9 cellular contexts compared by ENCODE assay signal in the genomic region with DNA sequence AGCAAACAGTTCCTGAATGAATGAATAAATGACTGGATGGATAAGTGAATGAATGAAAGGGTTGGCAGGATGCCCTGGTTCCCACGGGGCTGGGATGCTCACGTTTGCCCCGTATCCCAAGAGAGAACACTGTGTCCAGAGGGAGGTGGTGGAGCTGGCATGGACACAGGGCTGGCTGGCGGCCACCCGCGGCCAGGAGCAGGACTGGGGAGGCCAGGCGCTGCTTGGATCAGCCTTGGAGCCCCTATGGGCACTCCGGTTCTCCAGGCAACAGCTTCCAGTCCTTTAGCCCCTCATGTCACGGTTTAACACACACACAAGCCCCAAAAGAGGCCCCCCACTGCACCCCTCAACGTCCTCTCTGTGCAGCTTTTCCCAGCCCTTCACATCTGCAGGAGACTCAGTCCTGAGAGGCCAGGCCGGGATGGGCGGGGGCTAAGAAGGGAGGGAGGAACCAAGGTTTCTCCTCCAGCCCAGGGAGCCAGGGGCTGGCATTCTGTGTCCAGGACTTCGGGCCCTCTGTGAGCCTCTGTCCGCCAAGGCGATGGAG.
DNase-seq lines count a peak whose midpoint lies in the region; ATAC-seq and TF ChIP-seq lines count a peak whose summit lies in the region.
"Had no signal": no experiment of that assay in that cellular context is flagged by ENCODE, and none has a peak within 500 bp of the region (broad histone marks: within the 10 kb centered on the region; RNA-seq: fewer than 3 reads in every experiment).

No MANE protein-coding gene starts in this region.

- WGBS in HUES64, result 70% methylated on average over 15 of the region's 15 CpGs
- 63% methylated on average over 15 of the region's 15 CpGs for WGBS in esophagus, 2 donors
- WGBS in lung, 2 donors, result 54 to 66% methylated on average over 15 of the region's 15 CpGs

- H3K27me3 ChIP-seq in HUES64 (ENCODE audit: insufficient read depth, low read length), result peaks cover 15% of the 10 kb centered on the region
- no peaks in the 10 kb centered on the region for H3K27me3 ChIP-seq in esophagus (ENCODE audit: control insufficient read depth in 1 of 2, insufficient read depth in 2 of 2, low read length in 2 of 2)
- no peaks in the 10 kb centered on the region for H3K27me3 ChIP-seq in lung (ENCODE audit: control insufficient read depth, insufficient read depth)

- no peak for TF ChIP-seq CTCF in lung (IDR thresholded peaks at IDR 0.05; ENCODE audit: control extremely low read depth, extremely low read depth)

- H3K9ac ChIP-seq in HUES64 (ENCODE audit: low read depth, low read length), result no peak overlapping the region

- no peak for ATAC-seq in lung (ENCODE audit: insufficient read depth, low FRiP score)
- no peak for ATAC-seq in HG03378 (IDR thresholded peaks at IDR 0.05; ENCODE audit: unreplicated experiment)
- ATAC-seq in GM21360 (IDR thresholded peaks at IDR 0.05; ENCODE audit: unreplicated experiment), result no peak
- ATAC-seq in HG03432 (IDR thresholded peaks at IDR 0.05; ENCODE audit: unreplicated experiment), result no peak
- ATAC-seq in HG03025 (IDR thresholded peaks at IDR 0.05; ENCODE audit: low FRiP score, unreplicated experiment), result no peak
- ATAC-seq: activated CD4-positive, alpha-beta T cell treated with anti-CD3 and anti-CD28 coated beads for 36 hours had no signal

- H3K36me3 ChIP-seq in HUES64 (ENCODE audit: insufficient read depth, low read length) (no peaks in the 10 kb centered on the region), esophagus (ENCODE audit: control insufficient read depth in 2 of 2, insufficient read depth in 2 of 2, low read length in 1 of 2) (no peaks in the 10 kb centered on the region), lung (ENCODE audit: control insufficient read depth in 2 of 2, insufficient read depth in 2 of 2, low read length in 2 of 2) (no peaks in the 10 kb centered on the region)

- H3K27ac ChIP-seq in HUES64 (ENCODE audit: low read depth, low read length), result no peak overlapping the region
- H3K27ac ChIP-seq in esophagus (ENCODE audit: low read depth in 2 of 2, low read length in 1 of 2), result peak overlapping the region; percentile 80 to 81
- peak overlapping the region; percentile 68 to 95 for H3K27ac ChIP-seq in lung (ENCODE audit: low read depth in 1 of 2, low read length in 1 of 2)
- H3K27ac ChIP-seq in temporal lobe (ENCODE audit: low read depth, low read length), result peak overlapping the region; percentile 66

- 0 out of 2 replicates have a peak overlapping the region, but pooled peaks have one; percentile 58 for H3K4me3 ChIP-seq in HUES64 (ENCODE audit: low read length)
- no peak overlapping the region for H3K4me3 ChIP-seq in esophagus (ENCODE audit: low read depth in 1 of 2, low read length in 2 of 2)
- no peak overlapping the region for H3K4me3 ChIP-seq in lung

- DNase-seq in lung (ENCODE audit: low spot score), result peak; percentile 61
- DNase-seq: activated CD4-positive, alpha-beta T cell treated with anti-CD3 and anti-CD28 coated beads for 36 hours had no signal

- H3K9me3 ChIP-seq in HUES64 (ENCODE audit: insufficient read depth, low read depth, low read length) (0 out of 2 replicates have a peak, but pooled peaks cover 2% of the 10 kb centered on the region), esophagus (ENCODE audit: control insufficient read depth in 2 of 2, insufficient read depth in 1 of 2, low read depth in 1 of 2, low read length in 1 of 2) (no peaks in the 10 kb centered on the region), lung (ENCODE audit: control insufficient read depth in 2 of 2, insufficient read depth in 1 of 2, low read length in 1 of 2) (no peaks in the 10 kb centered on the region)

- H3K4me1 ChIP-seq in HUES64 (ENCODE audit: insufficient read depth, low read length) (peaks cover 12% of the 10 kb centered on the region), esophagus (ENCODE audit: control insufficient read depth in 2 of 2, insufficient read depth in 2 of 2, low read length in 1 of 2) (peaks cover 0 to 15% of the 10 kb centered on the region in 2 donors), lung (ENCODE audit: control insufficient read depth in 2 of 2, insufficient read depth in 2 of 2, low read length in 2 of 2) (peaks cover 0 to 14% of the 10 kb centered on the region in 2 donors)
